ENCODE assay signal across 1 cellular context in the genomic region with DNA sequence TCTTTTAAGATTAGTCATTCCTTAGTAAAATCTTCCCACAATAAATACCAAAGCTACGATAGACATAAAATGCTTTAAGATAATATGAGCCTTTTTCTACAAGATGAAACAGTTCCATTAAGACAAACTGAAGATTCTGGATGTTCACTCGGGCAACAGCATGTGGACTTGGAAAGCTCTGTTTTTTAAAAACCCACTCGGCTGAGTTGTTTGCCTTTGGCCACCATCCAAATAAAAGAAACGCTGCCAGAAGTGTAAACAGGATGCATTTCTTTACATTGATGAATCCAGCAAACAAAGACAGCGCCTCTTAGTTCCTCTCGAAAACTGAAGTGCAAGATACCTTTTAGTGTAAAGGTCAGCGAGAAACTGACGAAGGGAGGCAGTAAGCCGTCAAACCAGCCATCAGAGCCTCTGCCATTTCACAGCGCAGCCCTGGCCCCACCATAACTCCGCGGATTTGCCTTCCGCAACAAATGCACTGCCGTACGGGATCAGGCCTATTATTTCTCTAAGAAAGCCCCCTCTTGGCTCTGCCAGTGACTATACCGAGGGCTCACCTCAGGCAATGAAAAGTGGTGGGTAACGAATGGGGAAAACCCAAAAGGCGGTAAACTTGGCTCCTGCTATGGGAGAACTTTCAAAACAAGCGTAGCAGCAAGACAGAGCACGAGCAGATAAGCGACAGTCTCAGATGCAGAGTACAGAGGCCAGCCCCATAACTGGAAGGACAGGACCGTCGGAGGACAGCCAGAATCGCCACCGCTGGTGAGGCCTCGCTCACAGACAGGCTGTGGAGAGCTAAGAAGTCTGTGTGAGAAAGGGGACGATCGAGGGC.
TF ChIP-seq lines count a peak whose summit lies in the region.

No MANE protein-coding gene starts in this region.

TF ChIP-seq in A549, 52 proteins besides CTCF, POLR2A, EP300 and RAD21 (continued from another document):
- TF ChIP-seq PHF8 (IDR thresholded peaks at IDR 0.05; ENCODE audit: borderline replicate concordance, low read depth) (no peak), GATA3 (IDR thresholded peaks at IDR 0.05; ENCODE audit: borderline replicate concordance) (peak; percentile 49; the same call in 1 of the 2 replicates), EHMT2 (IDR thresholded peaks at IDR 0.05; ENCODE audit: low read depth) (no peak), CEBPB (IDR thresholded peaks at IDR 0.05) (no peak), JUN (IDR thresholded peaks at IDR 0.05) (peak in 1 of 2 experiments; percentile 65; a peak in 1 of 5 replicates), CHD4 (IDR thresholded peaks at IDR 0.05; ENCODE audit: borderline replicate concordance) (no peak), TFCP2L1 (CRISPR knock-in tag; IDR thresholded peaks at IDR 0.05) (no peak), MAX (IDR thresholded peaks at IDR 0.05) (peak; percentile 44; the same call in 1 of the 2 replicates), E2F6 (IDR thresholded peaks at IDR 0.05; ENCODE audit: borderline replicate concordance, low read depth) (no peak), SREBF2 (IDR thresholded peaks at IDR 0.05) (no peak), USF2 (IDR thresholded peaks at IDR 0.05) (no peak), FOSL2 (IDR thresholded peaks at IDR 0.05) (no peak), FOSL2 (CRISPR knock-in tag; IDR thresholded peaks at IDR 0.05) (peak; percentile 30)
